In genomic region chr18:8260319-8260718, GRCh38 we compare ENCODE assay signal across 17 cellular contexts.
A peak's percentile ranks its signal among the peaks of the same experiment; 100 is the strongest.
DNase-seq lines count a peak whose midpoint lies in the region; ATAC-seq and TF ChIP-seq lines count a peak whose summit lies in the region.
"Had no signal": no experiment of that assay in that cellular context is flagged by ENCODE, and none has a peak within 500 bp of the region (broad histone marks: within the 10 kb centered on the region; RNA-seq: fewer than 3 reads in every experiment).

No MANE protein-coding gene starts in this region.

- H3K4me2 ChIP-seq in GM23338: no peak overlapping the region
- H3K4me2 ChIP-seq in neuronal stem cell (ENCODE audit: insufficient read depth, low read length, poor library complexity, severe bottlenecking): no peak overlapping the region
- H3K4me2 ChIP-seq: SK-N-SH had no signal

- no peaks in the 10 kb centered on the region for H3K9me2 ChIP-seq in GM23338 (ENCODE audit: insufficient read depth)
- H3K9me2 ChIP-seq: SK-N-SH had no signal

- H2AK5ac ChIP-seq in neuronal stem cell (ENCODE audit: low read depth, low read length): no peak overlapping the region

- H3K27me3 ChIP-seq in GM23338 (ENCODE audit: insufficient read depth) (no peaks in the 10 kb centered on the region), neuronal stem cell (ENCODE audit: control insufficient read depth in 3 of 3, insufficient read depth in 3 of 3, low read depth in 1 of 3, low read length in 3 of 3) (no peaks in the 10 kb centered on the region)
- H3K27me3 ChIP-seq: vagina had no signal

- no peak overlapping the region for H3K4ac ChIP-seq in neuronal stem cell (ENCODE audit: low read length)

- peaks cover 22% of the 10 kb centered on the region for H3K4me1 Mint-ChIP-seq in GM23338

- H3K4me3 ChIP-seq in GM23338: no peak overlapping the region
- H3K4me3 ChIP-seq in neuronal stem cell (ENCODE audit: low read length in 2 of 2): no peak overlapping the region
- H3K4me3 ChIP-seq: K562, vagina had no signal

- H4K20me1 ChIP-seq in GM23338 (replicated peaks; ENCODE audit: insufficient read depth): no peaks in the 10 kb centered on the region

- H2AFZ ChIP-seq in GM23338: peak overlapping the region; percentile 57; the same call in 1 of the 2 replicates
- peak overlapping the region; percentile 2 for H2AFZ ChIP-seq in neuronal stem cell (ENCODE audit: low read length)

- H2BK12ac ChIP-seq in neuronal stem cell (ENCODE audit: low read length): no peak overlapping the region

- H3K18ac ChIP-seq in neuronal stem cell (ENCODE audit: low read length): no peak overlapping the region

- H3K79me2 ChIP-seq in GM23338 (replicated peaks; ENCODE audit: insufficient read depth): no peaks in the 10 kb centered on the region

- WGBS in neuronal stem cell (ENCODE audit: extremely low coverage in 2 of 2, insufficient read length in 2 of 2, insufficient replicate concordance in 1 of 2), 2 donors: no CpG with 5 or more reads among the region's 1 CpG

- no peak overlapping the region for H3K14ac ChIP-seq in neuronal stem cell (ENCODE audit: low read length)

- no peak overlapping the region for H3K23ac ChIP-seq in neuronal stem cell (ENCODE audit: low read depth, low read length, poor library complexity)

- no peak overlapping the region for H3K9ac ChIP-seq in neuronal stem cell (ENCODE audit: low read depth, low read length, poor library complexity)
- H3K9ac ChIP-seq: SK-N-SH had no signal

- no peak overlapping the region for H2BK120ac ChIP-seq in neuronal stem cell (ENCODE audit: low read depth, low read length)

- no peak overlapping the region for H3K4me3 Mint-ChIP-seq in GM23338
- H3K4me3 Mint-ChIP-seq: activated naive CD8-positive, alpha-beta T cell; CD8-positive, alpha-beta T cell had no signal

- no peaks in the 10 kb centered on the region for H3K79me1 ChIP-seq in neuronal stem cell (ENCODE audit: low read depth, low read length)

- no peaks in the 10 kb centered on the region for H3K36me3 Mint-ChIP-seq in GM23338 (ENCODE audit: low read depth)
- H3K36me3 Mint-ChIP-seq: activated naive CD8-positive, alpha-beta T cell; CD8-positive, alpha-beta T cell had no signal

- H4K8ac ChIP-seq in neuronal stem cell (ENCODE audit: low read depth, low read length): no peak overlapping the region

- no peak overlapping the region for H2BK5ac ChIP-seq in neuronal stem cell (ENCODE audit: low read length)

- H3F3A ChIP-seq in GM23338 (replicated peaks; ENCODE audit: low read depth): no peaks in the 10 kb centered on the region

- no peak overlapping the region for H2BK15ac ChIP-seq in neuronal stem cell (ENCODE audit: low read length)

- no peak overlapping the region for H3K27ac ChIP-seq in GM23338 (ENCODE audit: low read depth)
- no peak overlapping the region for H3K27ac ChIP-seq in epithelial cell of prostate
- H3K27ac ChIP-seq in neuronal stem cell (replicated peaks; ENCODE audit: low read length): no peak overlapping the region
- H3K27ac ChIP-seq: vagina, WERI-Rb-1 had no signal

- no peaks in the 10 kb centered on the region for H3K9me3 ChIP-seq in neuronal stem cell (replicated peaks in 1 of 2; ENCODE audit: control insufficient read depth in 2 of 2, insufficient read depth in 1 of 2, low read depth in 1 of 2, low read length in 2 of 2)
- H3K9me3 ChIP-seq: SK-N-SH, vagina had no signal

- peak; percentile 77 for ATAC-seq in GM23338
- ATAC-seq: CD8-positive, alpha-beta T cell; K562 had no signal

- TF ChIP-seq CTCF in GM23338 (conservative IDR thresholded peaks at IDR 0.05; ENCODE audit: low read depth in 2 of 2): no peak

- no peaks in the 10 kb centered on the region for H3K9me3 Mint-ChIP-seq in GM23338
- H3K9me3 Mint-ChIP-seq: CD8-positive, alpha-beta T cell had no signal

- H3K27me3 Mint-ChIP-seq in GM23338 (ENCODE audit: insufficient read depth, low read depth, poor library complexity): peaks cover 2% of the 10 kb centered on the region

- no peak overlapping the region for H4K91ac ChIP-seq in neuronal stem cell (ENCODE audit: low read depth, low read length, poor library complexity)

- H3K27ac Mint-ChIP-seq in GM23338: no peak overlapping the region
- H3K27ac Mint-ChIP-seq: activated naive CD8-positive, alpha-beta T cell; CD8-positive, alpha-beta T cell had no signal

- H3K4me1 ChIP-seq in GM23338 (ENCODE audit: insufficient read depth): peaks cover 6% of the 10 kb centered on the region; the same call in 1 of the 2 replicates
- H3K4me1 ChIP-seq in neuronal stem cell (ENCODE audit: control insufficient read depth in 2 of 2, insufficient read depth in 1 of 2, low read depth in 1 of 2, low read length in 2 of 2): peaks cover 9 to 10% of the 10 kb centered on the region in 2 donors
- H3K4me1 ChIP-seq: vagina had no signal

- DNase-seq in GM23338 (ENCODE audit: low spot score) (peak; percentile 23), NCI-H69 (lab: John Stamatoyannopoulos, UW) (peak; percentile 62), epithelial cell of prostate (ENCODE audit: low read depth, low spot score) (peak; percentile 60), neuronal stem cell (ENCODE audit: low spot score) (no peak), NCI-H526 treated with DMSO at 0.1 percent for 48 hours (lab: John Stamatoyannopoulos, UW) (no peak), 8988T (no peak)
- no peak for DNase-seq in activated CD4-positive, alpha-beta T cell treated with anti-CD3 and anti-CD28 coated beads, Interleukin-2, amount 50 U/mL, for 4 hours
- DNase-seq: activated CD8-positive, alpha-beta memory T cell treated with anti-CD3 and anti-CD28 coated beads, Interleukin-2, amount 50 U/mL, for 4 hours; CD8-positive, alpha-beta T cell; hippocampal formation; NCI-H1436; SK-N-SH; stimulated activated naive CD4-positive, alpha-beta T cell treated with Interleukin-2 at 50 U/mL for 16 hours; WERI-Rb-1 had no signal

- H3K36me3 ChIP-seq in GM23338 (ENCODE audit: insufficient read depth) (no peaks in the 10 kb centered on the region), neuronal stem cell (replicated peaks in 1 of 2; ENCODE audit: control insufficient read depth in 2 of 2, insufficient read depth in 2 of 2, low read length in 2 of 2) (no peaks in the 10 kb centered on the region)
- H3K36me3 ChIP-seq: vagina, WERI-Rb-1 had no signal

TF ChIP-seq in GM23338, 12 proteins besides CTCF, POLR2A, EP300 and RAD21 (continues in another document):
- TF ChIP-seq REST (IDR thresholded peaks at IDR 0.05; ENCODE audit: unreplicated experiment) (no peak), JUNB (IDR thresholded peaks at IDR 0.05; ENCODE audit: unreplicated experiment) (no peak)

Comparison
In these comparisons a context has a peak if more than half of its experiments do, and no peak if none do; other contexts are left out.
1. DNase-seq: peak in GM23338 (single experiment), NCI-H69 (single experiment) and epithelial cell of prostate (single experiment); none in neuronal stem cell (single experiment), NCI-H526 treated with DMSO at 0.1 percent for 48 hours (single experiment), 8988T (single experiment) and activated CD4-positive, alpha-beta T cell treated with anti-CD3 and anti-CD28 coated beads, Interleukin-2, amount 50 U/mL, for 4 hours (0 of 2).